Comparison of ENCODE assay signal across 8 cellular contexts in genomic region chr3:10292505-10293419, GRCh38. TPM values are rescaled to one million over a fixed set of nuclear protein-coding genes. Genes with fewer than 3 reads are reported as not detected.
DNase-seq lines count a peak whose midpoint lies in the region; ATAC-seq and TF ChIP-seq lines count a peak whose summit lies in the region.
"Had no signal": no experiment of that assay in that cellular context is flagged by ENCODE, and none has a peak within 500 bp of the region (broad histone marks: within the 10 kb centered on the region; RNA-seq: fewer than 3 reads in every experiment).

Gene GHRL, minus strand, starts transcription at chr3:10292947. Its CDS starts 2,767 bp downstream, at chr3:10290180.

- H3K9me3 ChIP-seq in OCI-LY3 (ENCODE audit: insufficient read depth, low read length) (no peaks in the 10 kb centered on the region), mucosa of descending colon (no peaks in the 10 kb centered on the region)
- H3K9me3 ChIP-seq: Peyer's patch had no signal

- ATAC-seq in GM18858 (IDR thresholded peaks at IDR 0.05; ENCODE audit: unreplicated experiment) (peak; percentile 73), HG02588 (IDR thresholded peaks at IDR 0.05; ENCODE audit: unreplicated experiment) (peak; percentile 79), mucosa of descending colon (peak; percentile 48)

- H3K9ac ChIP-seq in OCI-LY3 (ENCODE audit: low read length) = no peak within 1 kb of the TSS

- no peak for DNase-seq in mucosa of descending colon
- DNase-seq in epidermal melanocyte (ENCODE audit: insufficient read length, low spot score) = no peak
- DNase-seq in HCEC 1CT = no peak
- DNase-seq in SHP77 treated with DMSO at 0.1 percent for 48 hours (lab: John Stamatoyannopoulos, UW) = no peak

- peaks cover 15% of the 10 kb centered on the region for H3K4me1 ChIP-seq in OCI-LY3 (ENCODE audit: low read length)
- H3K4me1 ChIP-seq in mucosa of descending colon (ENCODE audit: low read depth) = no peaks in the 10 kb centered on the region

- H3K36me3 ChIP-seq in OCI-LY3 (replicated peaks; ENCODE audit: low read depth, low read length) = peaks cover 20% of the 10 kb centered on the region
- no peaks in the 10 kb centered on the region for H3K36me3 ChIP-seq in mucosa of descending colon (ENCODE audit: low read depth)

- H3K4me3 ChIP-seq in OCI-LY3 (ENCODE audit: low read length) (peak within 1 kb of the TSS; percentile 22; the same call in 1 of the 2 replicates), mucosa of descending colon (no peak within 1 kb of the TSS)

- H3K79me2 ChIP-seq in OCI-LY3 (ENCODE audit: low read length) = no peaks in the 10 kb centered on the region

- H3K27ac ChIP-seq in OCI-LY3 (ENCODE audit: low read length) = peak within 1 kb of the TSS; percentile 31
- H3K27ac ChIP-seq: Peyer's patch had no signal

- H2AFZ ChIP-seq in OCI-LY3 (ENCODE audit: low read depth, low read length) = no peak within 1 kb of the TSS

- intact Hi-C loops in mucosa of descending colon (cut with DNase I, micrococcal nuclease) = no loop called here

- no peaks in the 10 kb centered on the region for H4K20me1 ChIP-seq in OCI-LY3 (ENCODE audit: insufficient read depth, low read length)

- TF ChIP-seq CTCF in OCI-LY3 (IDR thresholded peaks at IDR 0.05; ENCODE audit: low read depth, low read length) (no peak), mucosa of descending colon (IDR thresholded peaks at IDR 0.05) (no peak)

- H3K27me3 ChIP-seq in OCI-LY3 (ENCODE audit: low read depth, low read length) = no peaks in the 10 kb centered on the region
- H3K27me3 ChIP-seq: Peyer's patch had no signal

- H3K4me2 ChIP-seq in OCI-LY3 (ENCODE audit: low read length) = peak within 1 kb of the TSS; percentile 53

RNA-seq across cellular contexts. Expression of gene GHRL, which starts in this region (rescaled TPM):
- total RNA-seq in mucosa of descending colon = under 1 TPM; 0.51 to 0.63 (median 0.55) TPM

Comparison
In these comparisons a context has a peak if more than half of its experiments do, and no peak if none do; other contexts are left out.
1. Peak in ATAC-seq in mucosa of descending colon; RNA of the gene not detected or under 1 TPM.